Comparison of ENCODE assay signal across 25 cellular contexts in the genomic region with DNA sequence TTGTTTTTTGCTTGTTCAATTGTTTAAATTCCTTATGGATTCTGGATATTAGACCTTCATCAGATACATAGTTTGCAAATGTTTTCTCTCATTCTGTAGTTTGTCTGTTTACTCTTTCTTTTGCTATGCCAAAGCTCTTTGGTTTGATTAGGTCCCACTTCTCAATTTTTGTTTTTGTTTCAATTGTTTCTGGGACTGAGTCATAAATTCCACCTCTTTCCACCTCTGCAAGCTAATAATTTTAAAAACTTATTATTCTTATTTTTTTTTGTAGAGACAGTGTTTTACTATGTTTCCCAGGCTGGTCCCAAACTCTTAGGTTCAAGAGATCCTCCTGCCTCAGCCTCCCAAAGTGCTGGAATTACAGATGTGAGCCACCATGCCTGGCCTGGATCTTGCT.
"Had no signal": no experiment of that assay in that cellular context is flagged by ENCODE, and none has a peak within 500 bp of the region (broad histone marks: within the 10 kb centered on the region; RNA-seq: fewer than 3 reads in every experiment).

No MANE protein-coding gene starts in this region.

- FAIRE-seq: colon, endometrium, frontal cortex had no signal

- H3K4me3 ChIP-seq: colonic mucosa, coronary artery, dorsolateral prefrontal cortex, esophagus muscularis mucosa, esophagus squamous epithelium, gastrocnemius medialis, gastroesophageal sphincter, heart left ventricle, heart right ventricle had no signal

- H3K36me3 ChIP-seq: colonic mucosa, esophagus muscularis mucosa, esophagus squamous epithelium, gastrocnemius medialis, gastroesophageal sphincter, heart left ventricle, heart right ventricle had no signal

- H3K4me1 ChIP-seq: colonic mucosa, esophagus muscularis mucosa, esophagus squamous epithelium, foreskin keratinocyte, gastrocnemius medialis, gastroesophageal sphincter, heart left ventricle, heart right ventricle had no signal

- DNase-seq: colonic mucosa; cortex of kidney; dorsolateral prefrontal cortex; effector CD4-positive, alpha-beta T cell; effector CD8-positive, alpha-beta T cell; effector memory CD4-positive, alpha-beta T cell; effector memory CD8-positive, alpha-beta T cell; endodermal cell; erythroblast; esophagus squamous epithelium; foreskin fibroblast; foreskin keratinocyte; foreskin melanocyte; gastrocnemius medialis; glutamatergic neuron; head of caudate nucleus; heart left ventricle; heart right ventricle had no signal

- H3K27ac ChIP-seq: colonic mucosa, coronary artery, dorsolateral prefrontal cortex, epithelial cell of prostate, esophagus muscularis mucosa, esophagus squamous epithelium, foreskin keratinocyte, gastrocnemius medialis, gastroesophageal sphincter, heart left ventricle, heart right ventricle had no signal

- H3K27me3 ChIP-seq: colonic mucosa, dorsolateral prefrontal cortex, esophagus muscularis mucosa, esophagus squamous epithelium, gastrocnemius medialis, heart left ventricle, heart right ventricle had no signal

- H3K9me3 ChIP-seq: colonic mucosa, esophagus muscularis mucosa, esophagus squamous epithelium, gastrocnemius medialis, gastroesophageal sphincter had no signal
